16 cellular contexts compared by ENCODE assay signal in the genomic region with DNA sequence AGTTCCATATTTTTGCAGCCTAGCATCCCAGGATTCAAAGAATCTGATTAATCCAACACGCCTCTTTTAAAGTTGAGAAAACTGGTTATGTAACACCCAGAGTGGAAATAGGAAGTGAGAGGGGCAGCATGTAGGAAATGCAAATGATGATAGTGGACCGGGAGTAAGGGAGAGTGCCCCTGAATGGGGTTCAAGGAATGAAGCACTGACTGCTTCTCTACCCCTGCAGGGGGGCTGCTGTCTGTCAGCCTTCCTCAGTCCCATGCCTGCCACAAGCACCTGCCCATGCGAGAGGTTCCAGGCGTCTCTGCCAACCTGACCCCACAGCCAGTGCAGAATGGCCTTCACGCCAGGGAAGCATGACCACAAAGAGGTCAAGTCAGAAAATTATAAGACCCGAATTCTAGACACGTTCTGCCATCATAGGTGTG.
A peak's percentile ranks its signal among the peaks of the same experiment; 100 is the strongest.
DNase-seq lines count a peak whose midpoint lies in the region; ATAC-seq and TF ChIP-seq lines count a peak whose summit lies in the region.
"Had no signal": no experiment of that assay in that cellular context is flagged by ENCODE, and none has a peak within 500 bp of the region (broad histone marks: within the 10 kb centered on the region; RNA-seq: fewer than 3 reads in every experiment).

No MANE protein-coding gene starts in this region.

- DNase-seq in activated naive CD4-positive, alpha-beta T cell (lab: John Stamatoyannopoulos, UW), result no peak
- peak; percentile 18 for DNase-seq in OCI-M1 (lab: John Stamatoyannopoulos, UW)
- no peak for DNase-seq in effector memory CD4-positive, alpha-beta T cell
- no peak for DNase-seq in HuH-7 (ENCODE audit: low spot score)
- DNase-seq in RWPE1 (ENCODE audit: low spot score), result no peak
- DNase-seq in NCI-H1436 (lab: John Stamatoyannopoulos, UW), result no peak
- DNase-seq: adrenal gland, DMS53, mammary epithelial cell, NCI-H187 treated with DMSO at 0.1 percent for 48 hours, NCI-H524 treated with DMSO at 0.1 percent for 48 hours had no signal

- H3K27me3 Mint-ChIP-seq in activated naive CD4-positive, alpha-beta T cell treated with anti-CD3 and anti-CD28 coated beads, Interleukin-2, amount 50 U/mL, for 24 hours, result no peaks in the 10 kb centered on the region

- peaks cover 37% of the 10 kb centered on the region for H3K4me1 ChIP-seq in effector memory CD4-positive, alpha-beta T cell (ENCODE audit: control insufficient read depth, insufficient read depth, low read length, poor library complexity, severe bottlenecking)
- H3K4me1 ChIP-seq: adrenal gland, neural progenitor cell had no signal

- H3K4me1 Mint-ChIP-seq in activated naive CD4-positive, alpha-beta T cell treated with anti-CD3 and anti-CD28 coated beads, Interleukin-2, amount 50 U/mL, for 24 hours, result peaks cover 76% of the 10 kb centered on the region

- H3K27ac ChIP-seq in effector memory CD4-positive, alpha-beta T cell (ENCODE audit: insufficient read depth, low read length, poor library complexity, severe bottlenecking), result peak overlapping the region; percentile 31
- no peak overlapping the region for H3K27ac ChIP-seq in RWPE1
- H3K27ac ChIP-seq: adrenal gland, neural progenitor cell had no signal

- H3K27me3 ChIP-seq in effector memory CD4-positive, alpha-beta T cell (replicated peaks; ENCODE audit: control insufficient read depth, insufficient read depth, low read length, poor library complexity, severe bottlenecking), result no peaks in the 10 kb centered on the region
- H3K27me3 ChIP-seq: adrenal gland, neural progenitor cell had no signal

- peak overlapping the region; percentile 43 for H3K4me3 Mint-ChIP-seq in activated naive CD4-positive, alpha-beta T cell treated with anti-CD3 and anti-CD28 coated beads, Interleukin-2, amount 50 U/mL, for 24 hours
- H3K4me3 Mint-ChIP-seq: neural progenitor cell, type B pancreatic cell had no signal

- H3K36me3 ChIP-seq in effector memory CD4-positive, alpha-beta T cell (ENCODE audit: control insufficient read depth, insufficient read depth, low read length), result no peaks in the 10 kb centered on the region
- H3K36me3 ChIP-seq: adrenal gland, neural progenitor cell had no signal

- peaks cover 10% of the 10 kb centered on the region for H3K36me3 Mint-ChIP-seq in activated naive CD4-positive, alpha-beta T cell treated with anti-CD3 and anti-CD28 coated beads, Interleukin-2, amount 50 U/mL, for 24 hours

- no peak for ATAC-seq in GM18502 (IDR thresholded peaks at IDR 0.05; ENCODE audit: poor library complexity, unreplicated experiment)
- ATAC-seq: sciatic nerve had no signal

- TF ChIP-seq CTCF in RWPE1 (conservative IDR thresholded peaks at IDR 0.05; ENCODE audit: low read depth), result no peak

- CTCF ChIA-PET in RWPE1 (lab: Yijun Ruan, JAX), result no interaction called here

- peaks cover 5% of the 10 kb centered on the region for H3K9me3 Mint-ChIP-seq in activated naive CD4-positive, alpha-beta T cell treated with anti-CD3 and anti-CD28 coated beads, Interleukin-2, amount 50 U/mL, for 24 hours

- POLR2A ChIA-PET in RWPE1 (lab: Yijun Ruan, JAX; ENCODE audit: low non-redundant PET), result no interaction called here

- peak overlapping the region; percentile 98 for H3K27ac Mint-ChIP-seq in activated naive CD4-positive, alpha-beta T cell treated with anti-CD3 and anti-CD28 coated beads, Interleukin-2, amount 50 U/mL, for 24 hours
- H3K27ac Mint-ChIP-seq: neural progenitor cell, type B pancreatic cell had no signal

- no peaks in the 10 kb centered on the region for H3K9me3 ChIP-seq in effector memory CD4-positive, alpha-beta T cell (ENCODE audit: control insufficient read depth, low read length)
- H3K9me3 ChIP-seq: adrenal gland had no signal

- H3K4me3 ChIP-seq in effector memory CD4-positive, alpha-beta T cell (ENCODE audit: insufficient read depth, low read depth, low read length, poor library complexity, severe bottlenecking), result no peak overlapping the region
- H3K4me3 ChIP-seq: adrenal gland, neural progenitor cell had no signal
